Comparison of ENCODE assay signal across 1 cellular context in genomic region chr15:66408690-66409089, GRCh38.
TF ChIP-seq lines count a peak whose summit lies in the region.

No MANE protein-coding gene starts in this region.

TF ChIP-seq in WTC11, 78 proteins besides CTCF, POLR2A, EP300 and RAD21:
- TF ChIP-seq, protein P1, sequence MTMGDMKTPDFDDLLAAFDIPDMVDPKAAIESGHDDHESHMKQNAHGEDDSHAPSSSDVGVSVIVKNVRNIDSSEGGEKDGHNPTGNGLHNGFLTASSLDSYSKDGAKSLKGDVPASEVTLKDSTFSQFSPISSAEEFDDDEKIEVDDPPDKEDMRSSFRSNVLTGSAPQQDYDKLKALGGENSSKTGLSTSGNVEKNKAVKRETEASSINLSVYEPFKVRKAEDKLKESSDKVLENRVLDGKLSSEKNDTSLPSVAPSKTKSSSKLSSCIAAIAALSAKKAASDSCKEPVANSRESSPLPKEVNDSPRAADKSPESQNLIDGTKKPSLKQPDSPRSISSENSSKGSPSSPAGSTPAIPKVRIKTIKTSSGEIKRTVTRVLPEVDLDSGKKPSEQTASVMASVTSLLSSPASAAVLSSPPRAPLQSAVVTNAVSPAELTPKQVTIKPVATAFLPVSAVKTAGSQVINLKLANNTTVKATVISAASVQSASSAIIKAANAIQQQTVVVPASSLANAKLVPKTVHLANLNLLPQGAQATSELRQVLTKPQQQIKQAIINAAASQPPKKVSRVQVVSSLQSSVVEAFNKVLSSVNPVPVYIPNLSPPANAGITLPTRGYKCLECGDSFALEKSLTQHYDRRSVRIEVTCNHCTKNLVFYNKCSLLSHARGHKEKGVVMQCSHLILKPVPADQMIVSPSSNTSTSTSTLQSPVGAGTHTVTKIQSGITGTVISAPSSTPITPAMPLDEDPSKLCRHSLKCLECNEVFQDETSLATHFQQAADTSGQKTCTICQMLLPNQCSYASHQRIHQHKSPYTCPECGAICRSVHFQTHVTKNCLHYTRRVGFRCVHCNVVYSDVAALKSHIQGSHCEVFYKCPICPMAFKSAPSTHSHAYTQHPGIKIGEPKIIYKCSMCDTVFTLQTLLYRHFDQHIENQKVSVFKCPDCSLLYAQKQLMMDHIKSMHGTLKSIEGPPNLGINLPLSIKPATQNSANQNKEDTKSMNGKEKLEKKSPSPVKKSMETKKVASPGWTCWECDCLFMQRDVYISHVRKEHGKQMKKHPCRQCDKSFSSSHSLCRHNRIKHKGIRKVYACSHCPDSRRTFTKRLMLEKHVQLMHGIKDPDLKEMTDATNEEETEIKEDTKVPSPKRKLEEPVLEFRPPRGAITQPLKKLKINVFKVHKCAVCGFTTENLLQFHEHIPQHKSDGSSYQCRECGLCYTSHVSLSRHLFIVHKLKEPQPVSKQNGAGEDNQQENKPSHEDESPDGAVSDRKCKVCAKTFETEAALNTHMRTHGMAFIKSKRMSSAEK (CRISPR knock-in tag; IDR thresholded peaks at IDR 0.05; ENCODE audit: borderline replicate concordance), result no peak
- TF ChIP-seq, protein P2, sequence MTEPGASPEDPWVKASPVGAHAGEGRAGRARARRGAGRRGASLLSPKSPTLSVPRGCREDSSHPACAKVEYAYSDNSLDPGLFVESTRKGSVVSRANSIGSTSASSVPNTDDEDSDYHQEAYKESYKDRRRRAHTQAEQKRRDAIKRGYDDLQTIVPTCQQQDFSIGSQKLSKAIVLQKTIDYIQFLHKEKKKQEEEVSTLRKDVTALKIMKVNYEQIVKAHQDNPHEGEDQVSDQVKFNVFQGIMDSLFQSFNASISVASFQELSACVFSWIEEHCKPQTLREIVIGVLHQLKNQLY (CRISPR knock-in tag; IDR thresholded peaks at IDR 0.05), result no peak
- no peak for TF ChIP-seq SOX15 (CRISPR knock-in tag; IDR thresholded peaks at IDR 0.05)
- no peak for TF ChIP-seq ZNF138 (CRISPR knock-in tag; conservative IDR thresholded peaks at IDR 0.05)
- TF ChIP-seq, protein P3, sequence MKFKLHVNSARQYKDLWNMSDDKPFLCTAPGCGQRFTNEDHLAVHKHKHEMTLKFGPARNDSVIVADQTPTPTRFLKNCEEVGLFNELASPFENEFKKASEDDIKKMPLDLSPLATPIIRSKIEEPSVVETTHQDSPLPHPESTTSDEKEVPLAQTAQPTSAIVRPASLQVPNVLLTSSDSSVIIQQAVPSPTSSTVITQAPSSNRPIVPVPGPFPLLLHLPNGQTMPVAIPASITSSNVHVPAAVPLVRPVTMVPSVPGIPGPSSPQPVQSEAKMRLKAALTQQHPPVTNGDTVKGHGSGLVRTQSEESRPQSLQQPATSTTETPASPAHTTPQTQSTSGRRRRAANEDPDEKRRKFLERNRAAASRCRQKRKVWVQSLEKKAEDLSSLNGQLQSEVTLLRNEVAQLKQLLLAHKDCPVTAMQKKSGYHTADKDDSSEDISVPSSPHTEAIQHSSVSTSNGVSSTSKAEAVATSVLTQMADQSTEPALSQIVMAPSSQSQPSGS (CRISPR knock-in tag; IDR thresholded peaks at IDR 0.05; ENCODE audit: borderline replicate concordance, low read depth), result no peak
- no peak for TF ChIP-seq ZBTB43 (CRISPR knock-in tag; IDR thresholded peaks at IDR 0.05)
- no peak for TF ChIP-seq CREB1 (CRISPR knock-in tag; IDR thresholded peaks at IDR 0.05)
- TF ChIP-seq NFE2L1 (CRISPR knock-in tag; IDR thresholded peaks at IDR 0.05), result no peak
- TF ChIP-seq, protein P4, sequence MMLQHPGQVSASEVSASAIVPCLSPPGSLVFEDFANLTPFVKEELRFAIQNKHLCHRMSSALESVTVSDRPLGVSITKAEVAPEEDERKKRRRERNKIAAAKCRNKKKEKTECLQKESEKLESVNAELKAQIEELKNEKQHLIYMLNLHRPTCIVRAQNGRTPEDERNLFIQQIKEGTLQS (CRISPR knock-in tag; conservative IDR thresholded peaks at IDR 0.05), result no peak
- TF ChIP-seq ZBTB21 (CRISPR knock-in tag; IDR thresholded peaks at IDR 0.05; ENCODE audit: borderline replicate concordance), result no peak
- TF ChIP-seq, protein P5, sequence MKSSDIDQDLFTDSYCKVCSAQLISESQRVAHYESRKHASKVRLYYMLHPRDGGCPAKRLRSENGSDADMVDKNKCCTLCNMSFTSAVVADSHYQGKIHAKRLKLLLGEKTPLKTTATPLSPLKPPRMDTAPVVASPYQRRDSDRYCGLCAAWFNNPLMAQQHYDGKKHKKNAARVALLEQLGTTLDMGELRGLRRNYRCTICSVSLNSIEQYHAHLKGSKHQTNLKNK (CRISPR knock-in tag; IDR thresholded peaks at IDR 0.05), result no peak
- TF ChIP-seq MAX (CRISPR knock-in tag; IDR thresholded peaks at IDR 0.05), result no peak
- TF ChIP-seq ZNF416 (CRISPR knock-in tag; IDR thresholded peaks at IDR 0.05), result no peak
- TF ChIP-seq CDX4 (CRISPR knock-in tag; IDR thresholded peaks at IDR 0.05; ENCODE audit: borderline replicate concordance), result no peak
- no peak for TF ChIP-seq TEAD1 (CRISPR knock-in tag; IDR thresholded peaks at IDR 0.05)
- TF ChIP-seq HMGA2 (CRISPR knock-in tag; IDR thresholded peaks at IDR 0.05), result no peak
- TF ChIP-seq JAZF1 (CRISPR knock-in tag; IDR thresholded peaks at IDR 0.05), result no peak
